ENCODE assay signal across 29 cellular contexts in the genomic region with DNA sequence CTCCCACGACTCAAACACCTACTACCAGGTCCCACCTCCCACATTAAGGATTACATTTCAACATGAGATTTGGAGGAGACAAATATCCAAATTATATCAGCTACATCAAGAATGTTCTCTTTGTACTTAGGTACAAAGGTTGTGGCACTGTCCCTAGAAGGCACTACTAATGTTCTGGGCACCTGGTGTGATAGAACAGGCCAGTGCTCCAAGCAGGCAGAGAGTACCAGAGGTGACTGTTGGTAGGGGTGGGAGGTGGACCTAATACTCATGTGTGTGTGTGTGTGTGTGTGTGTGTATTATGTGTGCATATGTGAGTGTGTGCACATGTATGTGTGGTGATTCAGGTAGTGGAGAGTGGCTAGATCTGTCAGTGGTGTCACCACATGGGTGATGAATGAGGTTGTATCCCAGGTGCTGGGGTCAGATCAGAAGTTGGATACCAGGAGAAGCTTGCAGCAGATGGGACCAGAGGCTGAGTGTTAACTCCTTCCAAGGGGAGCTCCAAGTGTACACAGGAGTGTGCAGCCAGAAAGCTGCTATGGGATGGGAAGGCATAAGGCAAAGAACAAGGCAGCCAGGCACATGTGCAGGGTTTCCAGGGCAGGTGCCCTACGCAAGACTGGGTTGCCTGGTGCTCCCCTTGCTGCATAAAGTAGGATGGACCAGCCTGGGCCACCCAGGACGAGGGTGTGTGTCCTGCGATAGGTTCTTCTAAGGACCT. TPM values are rescaled to one million over a fixed set of nuclear protein-coding genes. Genes with fewer than 3 reads are reported as not detected.
"Had no signal": no experiment of that assay in that cellular context is flagged by ENCODE, and none has a peak within 500 bp of the region (broad histone marks: within the 10 kb centered on the region; RNA-seq: fewer than 3 reads in every experiment).

No MANE protein-coding gene starts in this region.

- H3K27ac Mint-ChIP-seq: activated CD4-positive, alpha-beta T cell treated with anti-CD3 and anti-CD28 coated beads, Interleukin-2, amount 10 ng/mL, durations not matched to agents 24 days and 14 days; activated CD8-positive, alpha-beta T cell treated with anti-CD3 and anti-CD28 coated beads for 36 hours; activated naive CD4-positive, alpha-beta T cell treated with anti-CD3 and anti-CD28 coated beads, Interleukin-2, amount 10 ng/mL, durations not matched to agents 7 days and 5 days; activated naive CD8-positive, alpha-beta T cell; activated naive CD8-positive, alpha-beta T cell treated with anti-CD3 and anti-CD28 coated beads, Interleukin-2, amount 50 U/mL, for 24 hours; brain; T-helper 1 cell treated with Interleukin-12 subunit alpha and Interleukin-12 subunit beta and Interleukin-4 antibody, amounts not matched to agents 30 μg/mL and 1 μg/mL, for 36 hours; T-helper 2 cell treated with Interferon-gamma antibody and Interleukin-4, amounts not matched to agents 5 μg/mL and 100 μg/mL, for 36 hours had no signal

- H3K4me3 Mint-ChIP-seq: activated CD4-positive, alpha-beta T cell treated with anti-CD3 and anti-CD28 coated beads, Interleukin-2, amount 10 ng/mL, durations not matched to agents 24 days and 14 days; activated CD8-positive, alpha-beta T cell treated with anti-CD3 and anti-CD28 coated beads for 36 hours; activated naive CD4-positive, alpha-beta T cell treated with anti-CD3 and anti-CD28 coated beads, Interleukin-2, amount 10 ng/mL, durations not matched to agents 7 days and 5 days; activated naive CD8-positive, alpha-beta T cell; activated naive CD8-positive, alpha-beta T cell treated with anti-CD3 and anti-CD28 coated beads, Interleukin-2, amount 50 U/mL, for 24 hours; brain; central memory CD8-positive, alpha-beta T cell; T-helper 1 cell treated with Interleukin-12 subunit alpha and Interleukin-12 subunit beta and Interleukin-4 antibody, amounts not matched to agents 30 μg/mL and 1 μg/mL, for 36 hours; T-helper 2 cell treated with Interferon-gamma antibody and Interleukin-4, amounts not matched to agents 5 μg/mL and 100 μg/mL, for 36 hours had no signal

- H3K27ac ChIP-seq: cardiac muscle cell had no signal

- H3K4me1 Mint-ChIP-seq: activated CD4-positive, alpha-beta T cell treated with anti-CD3 and anti-CD28 coated beads, Interleukin-2, amount 10 ng/mL, durations not matched to agents 24 days and 14 days; activated naive CD4-positive, alpha-beta T cell treated with anti-CD3 and anti-CD28 coated beads, Interleukin-2, amount 10 ng/mL, durations not matched to agents 7 days and 5 days; activated naive CD8-positive, alpha-beta T cell treated with anti-CD3 and anti-CD28 coated beads, Interleukin-2, amount 50 U/mL, for 24 hours; central memory CD8-positive, alpha-beta T cell had no signal

- FAIRE-seq: K562, TTC549 had no signal

- ATAC-seq: activated CD8-positive, alpha-beta T cell treated with anti-CD3 and anti-CD28 coated beads for 36 hours; activated naive CD8-positive, alpha-beta T cell treated with anti-CD3 and anti-CD28 coated beads, Interleukin-2, amount 50 U/mL, for 24 hours; K562 had no signal

- DNase-seq: activated CD4-positive, alpha-beta T cell treated with anti-CD3 and anti-CD28 coated beads, Interleukin-2, amount 10 ng/mL, durations not matched to agents 24 days and 14 days; activated CD4-positive, alpha-beta T cell treated with anti-CD3 and anti-CD28 coated beads, Interleukin-2, amount 50 U/mL, for 4 hours; activated CD8-positive, alpha-beta T cell treated with anti-CD3 and anti-CD28 coated beads for 36 hours; activated effector memory CD4-positive, alpha-beta T cell treated with Interleukin-2 at 50 U/mL for 16 hours; activated naive CD4-positive, alpha-beta T cell treated with anti-CD3 and anti-CD28 coated beads, Interleukin-2, amount 10 ng/mL, durations not matched to agents 7 days and 5 days; activated naive CD8-positive, alpha-beta T cell treated with anti-CD3 and anti-CD28 coated beads, Interleukin-2, amount 50 U/mL, for 24 hours; activated T-cell treated with anti-CD3 and anti-CD28 coated beads for 4 hours; activated T-cell treated with anti-CD3 and anti-CD28 coated beads, Interleukin-2, amount 50 U/mL, for 48 hours; anterior cingulate cortex; NCI-H1048; NCI-H1105 treated with DMSO at 0.1 percent for 48 hours; NCI-H1436; NCI-H1694; NCI-H1930; NCI-H2081 treated with DMSO at 0.1 percent for 48 hours; NCI-H345; NCI-H524 treated with DMSO at 0.1 percent for 48 hours; NCI-H748 treated with DMSO at 0.1 percent for 48 hours; OCI-M1; Right ventricle myocardium superior had no signal

- H3K36me3 ChIP-seq: cardiac muscle cell had no signal

- H3K36me3 Mint-ChIP-seq: activated naive CD4-positive, alpha-beta T cell treated with anti-CD3 and anti-CD28 coated beads, Interleukin-2, amount 10 ng/mL, durations not matched to agents 7 days and 5 days; activated naive CD8-positive, alpha-beta T cell; brain had no signal

- H3K4me3 ChIP-seq: cardiac muscle cell, K562 had no signal

- H3K9me3 Mint-ChIP-seq: activated CD4-positive, alpha-beta T cell treated with anti-CD3 and anti-CD28 coated beads, Interleukin-2, amount 10 ng/mL, durations not matched to agents 24 days and 14 days; activated CD8-positive, alpha-beta T cell treated with anti-CD3 and anti-CD28 coated beads for 36 hours; activated naive CD4-positive, alpha-beta T cell treated with anti-CD3 and anti-CD28 coated beads, Interleukin-2, amount 10 ng/mL, durations not matched to agents 7 days and 5 days; activated naive CD8-positive, alpha-beta T cell treated with anti-CD3 and anti-CD28 coated beads, Interleukin-2, amount 50 U/mL, for 24 hours; brain; central memory CD8-positive, alpha-beta T cell; T-helper 1 cell treated with Interleukin-12 subunit alpha and Interleukin-12 subunit beta and Interleukin-4 antibody, amounts not matched to agents 30 μg/mL and 1 μg/mL, for 36 hours; T-helper 2 cell treated with Interferon-gamma antibody and Interleukin-4, amounts not matched to agents 5 μg/mL and 100 μg/mL, for 36 hours had no signal

RNA-seq across cellular contexts. Expression of a gene that starts 17.7 kb away (rescaled TPM):
- total RNA-seq: activated CD4-positive, alpha-beta T cell treated with anti-CD3 and anti-CD28 coated beads, Interleukin-2, amount 10 ng/mL, durations not matched to agents 24 days and 14 days; activated CD8-positive, alpha-beta memory T cell treated with anti-CD3 and anti-CD28 coated beads for 36 hours; activated CD8-positive, alpha-beta T cell treated with anti-CD3 and anti-CD28 coated beads for 36 hours; cardiac muscle cell had no signal
